Comparison of ENCODE assay signal across 6 cellular contexts in genomic region chr22:11037814-11038213, GRCh38.
DNase-seq lines count a peak whose midpoint lies in the region; ATAC-seq and TF ChIP-seq lines count a peak whose summit lies in the region.
"Not testable (repeated sequence)": the region's sequence is repeated elsewhere in the genome, so short reads cannot be mapped to it uniquely, and the experiment has no call there.

No MANE protein-coding gene starts in this region.

- H2BK120ac ChIP-seq in mesendoderm (ENCODE audit: low read depth, low read length) = not testable (repeated sequence)

- not testable (repeated sequence) for H3K79me1 ChIP-seq in mesendoderm (ENCODE audit: low read length)

- peaks cover 47% of the 10 kb centered on the region for H3K9me3 ChIP-seq in Karpas-422 (ENCODE audit: low read length)
- peaks cover 56% of the 10 kb centered on the region for H3K9me3 ChIP-seq in iPS-15b (ENCODE audit: control insufficient read depth, insufficient read depth, low read length)
- peaks cover 2 to 99% (median 92%) of the 10 kb centered on the region in 8 donors for H3K9me3 ChIP-seq in spleen

- not testable (repeated sequence) for H3K27me3 ChIP-seq in Karpas-422 (ENCODE audit: low read length); iPS-15b (ENCODE audit: control insufficient read depth, insufficient read depth, low read length); mesendoderm (ENCODE audit: insufficient read depth, low read length, poor library complexity); spleen (replicated peaks in 1 of 7)

- H3K18ac ChIP-seq in mesendoderm (ENCODE audit: low read length) = not testable (repeated sequence)

- intact Hi-C loops in Right ventricle myocardium inferior (cut with DNase I); spleen (cut with DNase I; ENCODE audit: low total_unique reads): not testable (repeated sequence)

- not testable (repeated sequence) for TF ChIP-seq POLR2A in spleen (IDR thresholded peaks at IDR 0.05)

- H3K9ac ChIP-seq in Karpas-422 (ENCODE audit: low read length); iPS-15b (ENCODE audit: low read depth, low read length); mesendoderm (ENCODE audit: low read length): not testable (repeated sequence)

- H3K56ac ChIP-seq in mesendoderm (ENCODE audit: low read length) = not testable (repeated sequence)

- not testable (repeated sequence) for TF ChIP-seq CTCF in spleen (IDR thresholded peaks at IDR 0.05 in 8 of 11, conservative IDR thresholded peaks at IDR 0.05 in 3 of 11)

- H4K8ac ChIP-seq in mesendoderm (ENCODE audit: low read depth, low read length) = not testable (repeated sequence)

- H3K23ac ChIP-seq in mesendoderm (ENCODE audit: low read length) = not testable (repeated sequence)

- not testable (repeated sequence) for H2AK5ac ChIP-seq in mesendoderm (ENCODE audit: low read length)

- H4K20me1 ChIP-seq in Karpas-422 (ENCODE audit: insufficient read depth, low read depth, low read length) = not testable (repeated sequence)

- not testable (repeated sequence) for ATAC-seq in Right ventricle myocardium inferior

- not testable (repeated sequence) for H4K5ac ChIP-seq in mesendoderm (ENCODE audit: low read length)

- not testable (repeated sequence) for H2AFZ ChIP-seq in Karpas-422 (ENCODE audit: low read length)

- H2BK15ac ChIP-seq in mesendoderm (replicated peaks; ENCODE audit: low read depth) = not testable (repeated sequence)

- no CpG with 5 or more reads among the region's 2 CpGs for WGBS in mesendoderm (ENCODE audit: extremely low coverage, insufficient coverage, low lambda C conversion rate)
- WGBS in spleen, 5 donors = 59 to 72% (median 66%) methylated on average over 2 of the region's 2 CpGs

- not testable (repeated sequence) for H3K36me3 ChIP-seq in Karpas-422 (ENCODE audit: insufficient read depth, low read length); iPS-15b (ENCODE audit: control insufficient read depth, insufficient read depth, low read length); mesendoderm (ENCODE audit: control insufficient read depth, insufficient read depth, low read length); spleen

- H3K79me2 ChIP-seq in Karpas-422 (ENCODE audit: low read length); mesendoderm (ENCODE audit: control insufficient read depth, insufficient read depth, low read length): not testable (repeated sequence)

- not testable (repeated sequence) for H2BK5ac ChIP-seq in mesendoderm (ENCODE audit: low read length)

- not testable (repeated sequence) for H3K4me2 ChIP-seq in Karpas-422 (ENCODE audit: low read depth, low read length, poor library complexity, severe bottlenecking); mesendoderm (ENCODE audit: low read length)

- peak; percentile 41 for DNase-seq in Karpas-422
- peak; percentile 52 for DNase-seq in ecto neural progenitor cell (ENCODE audit: low spot score)
- peak; percentile 60 for DNase-seq in Right ventricle myocardium inferior (ENCODE audit: missing footprints)
- DNase-seq in mesendoderm = not testable (repeated sequence)
- DNase-seq in spleen = peak; percentile 77

- H3K9me2 ChIP-seq in Karpas-422 (replicated peaks; ENCODE audit: insufficient read depth, low read length) = not testable (repeated sequence)

- H3K27ac ChIP-seq in Karpas-422 (ENCODE audit: low read length); mesendoderm (ENCODE audit: low read depth, low read length); spleen: not testable (repeated sequence)

- H3K4ac ChIP-seq in mesendoderm (ENCODE audit: low read depth, low read length) = not testable (repeated sequence)

- not testable (repeated sequence) for H3K4me1 ChIP-seq in Karpas-422 (ENCODE audit: low read length); iPS-15b (ENCODE audit: control insufficient read depth, insufficient read depth, low read length); mesendoderm (ENCODE audit: control insufficient read depth, low read depth, low read length); spleen

- not testable (repeated sequence) for H3K4me3 ChIP-seq in Karpas-422 (ENCODE audit: low read length); spleen
- peak overlapping the region; percentile 10 for H3K4me3 ChIP-seq in iPS-15b (ENCODE audit: low read depth, low read length)
- H3K4me3 ChIP-seq in mesendoderm (ENCODE audit: low read length) = peak overlapping the region; percentile 66
